Comparison of ENCODE assay signal across 14 cellular contexts in the genomic region with DNA sequence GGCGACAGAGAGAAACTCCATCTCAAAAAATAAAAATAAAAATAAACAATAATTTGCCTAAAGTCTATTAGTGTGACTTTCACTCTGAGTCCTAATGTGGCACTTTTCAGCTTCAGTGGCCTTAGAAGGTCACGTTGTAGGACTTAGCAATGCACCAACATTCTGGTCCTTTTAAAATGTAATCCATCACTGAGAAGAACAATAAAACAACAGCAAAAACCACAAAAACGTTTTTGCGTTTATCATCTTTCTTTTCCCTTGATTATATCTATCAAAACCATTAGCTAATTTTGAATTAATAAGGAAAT.
DNase-seq lines count a peak whose midpoint lies in the region; ATAC-seq and TF ChIP-seq lines count a peak whose summit lies in the region.
"Had no signal": no experiment of that assay in that cellular context is flagged by ENCODE, and none has a peak within 500 bp of the region (broad histone marks: within the 10 kb centered on the region; RNA-seq: fewer than 3 reads in every experiment).

No MANE protein-coding gene starts in this region.

- intact Hi-C loops in Right ventricle myocardium superior (cut with DNase I), result no loop called here

- DNase-seq in GM10266 (ENCODE audit: extremely low spot score), result peak; percentile 19
- no peak for DNase-seq in Right ventricle myocardium superior
- DNase-seq in activated CD4-positive, alpha-beta T cell treated with anti-CD3 and anti-CD28 coated beads, Interleukin-2, amount 50 U/mL, for 48 hours, result no peak
- DNase-seq in mucosa of gallbladder (ENCODE audit: low spot score), result no peak
- DNase-seq in foreskin fibroblast, result no peak
- DNase-seq: activated CD8-positive, alpha-beta T cell treated with anti-CD3 and anti-CD28 coated beads, Interleukin-2, amount 10 ng/mL, durations not matched to agents 7 days and 5 days; glutamatergic neuron; lower lobe of right lung; T-cell; thyroid gland had no signal

- H3K4me3 ChIP-seq in foreskin fibroblast (ENCODE audit: low read depth in 1 of 2, low read length in 2 of 2), result no peak overlapping the region
- H3K4me3 ChIP-seq: lower lobe of right lung, thyroid gland had no signal

- ATAC-seq in GM19438 (IDR thresholded peaks at IDR 0.05; ENCODE audit: low read depth, unreplicated experiment), result peak; percentile 31
- peak; percentile 54 for ATAC-seq in HG02840 (IDR thresholded peaks at IDR 0.05; ENCODE audit: low FRiP score, unreplicated experiment)
- ATAC-seq in HG03521 (IDR thresholded peaks at IDR 0.05; ENCODE audit: unreplicated experiment), result peak; percentile 58
- ATAC-seq in Right ventricle myocardium superior (ENCODE audit: poor library complexity), result no peak
- ATAC-seq: HCT116, lower lobe of right lung, T-cell had no signal

- TF ChIP-seq CTCF in GM10266 (IDR thresholded peaks at IDR 0.05; ENCODE audit: control insufficient read depth, insufficient read depth, low read depth, missing control alignments) (no peak), foreskin fibroblast (IDR thresholded peaks at IDR 0.05; ENCODE audit: low read depth, low read length) (no peak)
